11 cellular contexts compared by ENCODE assay signal in genomic region chr13:113880651-113881611, GRCh38. TPM values are rescaled to one million over a fixed set of nuclear protein-coding genes. Genes with fewer than 3 reads are reported as not detected.
DNase-seq lines count a peak whose midpoint lies in the region; ATAC-seq and TF ChIP-seq lines count a peak whose summit lies in the region.
"Had no signal": no experiment of that assay in that cellular context is flagged by ENCODE, and none has a peak within 500 bp of the region (broad histone marks: within the 10 kb centered on the region; RNA-seq: fewer than 3 reads in every experiment).

No MANE protein-coding gene starts in this region.

- H3K36me3 ChIP-seq in neural progenitor cell = no peaks in the 10 kb centered on the region

- H3K9me3 Mint-ChIP-seq in neural progenitor cell = peaks cover 2% of the 10 kb centered on the region

- H4K20me1 ChIP-seq in neural progenitor cell (ENCODE audit: low read depth) = no peaks in the 10 kb centered on the region

- peaks cover 63% of the 10 kb centered on the region for H3K4me1 Mint-ChIP-seq in neural progenitor cell

- no peak overlapping the region for H2AFZ ChIP-seq in neural progenitor cell (replicated peaks)

- peak; percentile 13 for ATAC-seq in esophagus mucosa

- no peak overlapping the region for H3K4me3 Mint-ChIP-seq in neural progenitor cell

- no peaks in the 10 kb centered on the region for H3F3A ChIP-seq in neural progenitor cell (ENCODE audit: low read depth)

- H3K4me2 ChIP-seq in neural progenitor cell = no peak overlapping the region

- H3K9ac ChIP-seq in neural progenitor cell = no peak overlapping the region

- no peak overlapping the region for H3K27ac ChIP-seq in neural progenitor cell
- H3K27ac ChIP-seq: VCaP had no signal

- H3K27me3 Mint-ChIP-seq in neural progenitor cell (ENCODE audit: insufficient read depth, low read depth) = peaks cover 9% of the 10 kb centered on the region

- H3K36me3 Mint-ChIP-seq in neural progenitor cell = no peaks in the 10 kb centered on the region

- no peak overlapping the region for H3K4me3 ChIP-seq in neural progenitor cell

- H3K9me3 ChIP-seq in neural progenitor cell (ENCODE audit: low read depth) = no peaks in the 10 kb centered on the region

- peaks cover 11% of the 10 kb centered on the region for H3K4me1 ChIP-seq in neural progenitor cell

- H3K27me3 ChIP-seq in neural progenitor cell = no peaks in the 10 kb centered on the region

- no peaks in the 10 kb centered on the region for H3K79me2 ChIP-seq in neural progenitor cell (ENCODE audit: low read depth)

- peak overlapping the region; percentile 87 for H3K27ac Mint-ChIP-seq in neural progenitor cell

- DNase-seq in A172 (ENCODE audit: low spot score) (peak; percentile 56), M059J (ENCODE audit: low read depth) (peak; percentile 61), neural progenitor cell (ENCODE audit: low spot score) (no peak), NCI-H748 treated with DMSO at 0.1 percent for 48 hours (lab: John Stamatoyannopoulos, UW) (no peak), activated gamma-delta T cell (lab: John Stamatoyannopoulos, UW) (no peak), UCSD-AML1 (lab: John Stamatoyannopoulos, UW; ENCODE audit: unreplicated experiment) (no peak), nucleus accumbens (lab: John Stamatoyannopoulos, UW) (no peak)
- DNase-seq: GF-D8, NCI-H146 had no signal

- TF ChIP-seq CTCF in neural progenitor cell (IDR thresholded peaks at IDR 0.05) = no peak

RNA-seq across cellular contexts. Expression of gene GAS6, which starts 17.1 kb away (rescaled TPM):
- 30.7 and 55.3 TPM in 2 replicates for total RNA-seq in A172 (2014; rRNA removed; shearing (Covaris generic))
- 43.7 and 99.1 TPM in 2 replicates for total RNA-seq in M059J (2014; rRNA removed; shearing (Covaris generic))
- total RNA-seq in esophagus mucosa = 34.8 TPM
- 12.8 and 31.7 TPM in 2 replicates for total RNA-seq in neural progenitor cell (ENCODE audit: low replicate concordance)

Comparison
In these comparisons a context has a peak if more than half of its experiments do, and no peak if none do; other contexts are left out.
1. DNase-seq: peak in A172 (single experiment) and M059J (single experiment); none in neural progenitor cell (single experiment), NCI-H748 treated with DMSO at 0.1 percent for 48 hours (single experiment), activated gamma-delta T cell (single experiment), UCSD-AML1 (single experiment) and nucleus accumbens (0 of 56).